In genomic region chr18:42047721-42048120, GRCh38 we compare ENCODE assay signal across 16 cellular contexts.
DNase-seq lines count a peak whose midpoint lies in the region; ATAC-seq and TF ChIP-seq lines count a peak whose summit lies in the region.
"Had no signal": no experiment of that assay in that cellular context is flagged by ENCODE, and none has a peak within 500 bp of the region (broad histone marks: within the 10 kb centered on the region; RNA-seq: fewer than 3 reads in every experiment).

No MANE protein-coding gene starts in this region.

- no peak for ATAC-seq in activated T-cell treated with anti-CD3 and anti-CD28 coated beads, Interleukin-2, amount 50 U/mL, for 4 hours
- ATAC-seq in omental fat pad (ENCODE audit: low FRiP score), result no peak
- no peak for ATAC-seq in GM21526 (IDR thresholded peaks at IDR 0.05; ENCODE audit: low FRiP score, unreplicated experiment)
- ATAC-seq: HCT116 had no signal

- H3K27me3 Mint-ChIP-seq in activated T-cell treated with anti-CD3 and anti-CD28 coated beads, Interleukin-2, amount 50 U/mL, for 24 hours, result no peaks in the 10 kb centered on the region
- H3K27me3 Mint-ChIP-seq in activated T-cell treated with anti-CD3 and anti-CD28 coated beads, Interleukin-2, amount 50 U/mL, for 4 hours (ENCODE audit: low read depth), result no peaks in the 10 kb centered on the region
- H3K27me3 Mint-ChIP-seq in chondrocyte (ENCODE audit: low read depth), result no peaks in the 10 kb centered on the region
- H3K27me3 Mint-ChIP-seq: brain; CD4-positive, CD25-positive, alpha-beta regulatory T cell had no signal

- H3K27ac ChIP-seq in RWPE1, result no peak overlapping the region
- H3K27ac ChIP-seq: tibial artery had no signal

- H3K4me1 Mint-ChIP-seq in activated T-cell treated with anti-CD3 and anti-CD28 coated beads, Interleukin-2, amount 50 U/mL, for 24 hours (ENCODE audit: low read depth), result peaks cover 14% of the 10 kb centered on the region
- H3K4me1 Mint-ChIP-seq in activated T-cell treated with anti-CD3 and anti-CD28 coated beads, Interleukin-2, amount 50 U/mL, for 4 hours (ENCODE audit: low read depth), result peaks cover 9% of the 10 kb centered on the region
- H3K4me1 Mint-ChIP-seq in chondrocyte (ENCODE audit: low read depth), result peaks cover 26% of the 10 kb centered on the region

- H3K36me3 Mint-ChIP-seq in activated T-cell treated with anti-CD3 and anti-CD28 coated beads, Interleukin-2, amount 50 U/mL, for 24 hours (ENCODE audit: low read depth), result peaks cover 75% of the 10 kb centered on the region
- peaks cover 23% of the 10 kb centered on the region for H3K36me3 Mint-ChIP-seq in activated T-cell treated with anti-CD3 and anti-CD28 coated beads, Interleukin-2, amount 50 U/mL, for 4 hours (ENCODE audit: insufficient read depth)
- H3K36me3 Mint-ChIP-seq in chondrocyte (ENCODE audit: low read depth), result peaks cover 21% of the 10 kb centered on the region

- TF ChIP-seq CTCF in chondrocyte (IDR thresholded peaks at IDR 0.05), result no peak
- no peak for TF ChIP-seq CTCF in omental fat pad (IDR thresholded peaks at IDR 0.05)
- no peak for TF ChIP-seq CTCF in RWPE1 (conservative IDR thresholded peaks at IDR 0.05; ENCODE audit: low read depth)

- H3K9me3 Mint-ChIP-seq in activated T-cell treated with anti-CD3 and anti-CD28 coated beads, Interleukin-2, amount 50 U/mL, for 24 hours, result no peaks in the 10 kb centered on the region
- H3K9me3 Mint-ChIP-seq in activated T-cell treated with anti-CD3 and anti-CD28 coated beads, Interleukin-2, amount 50 U/mL, for 4 hours, result no peaks in the 10 kb centered on the region
- no peaks in the 10 kb centered on the region for H3K9me3 Mint-ChIP-seq in chondrocyte (ENCODE audit: low read depth)
- H3K9me3 Mint-ChIP-seq: brain; CD4-positive, CD25-positive, alpha-beta regulatory T cell had no signal

- CTCF ChIA-PET in RWPE1 (lab: Yijun Ruan, JAX), result interaction anchor here (1.1 kb wide), 1 partner anchor 19 kb away, joined by 4 read pairs; no protein-coding TSS in a partner anchor

- peak overlapping the region; percentile 27 for H3K27ac Mint-ChIP-seq in activated T-cell treated with anti-CD3 and anti-CD28 coated beads, Interleukin-2, amount 50 U/mL, for 24 hours
- H3K27ac Mint-ChIP-seq in chondrocyte (ENCODE audit: unreplicated experiment), result peak overlapping the region; percentile 57

- DNase-seq in activated T-cell treated with anti-CD3 and anti-CD28 coated beads, Interleukin-2, amount 50 U/mL, for 24 hours, result no peak
- DNase-seq in activated T-cell treated with anti-CD3 and anti-CD28 coated beads, Interleukin-2, amount 50 U/mL, for 4 hours, result no peak
- DNase-seq in chondrocyte (ENCODE audit: low spot score), result no peak
- DNase-seq in iris pigment epithelial cell (ENCODE audit: low read depth), result peak; percentile 78
- DNase-seq in DMS153 (lab: John Stamatoyannopoulos, UW), result no peak
- DNase-seq in omental fat pad (ENCODE audit: low spot score), result no peak
- no peak for DNase-seq in RWPE1 (ENCODE audit: low spot score)
- DNase-seq: 8988T; activated CD4-positive, CD25-positive, alpha-beta regulatory T cell; activated naive CD4-positive, alpha-beta T cell treated with Interleukin-2 at 50 U/mL for 16 hours; CD4-positive, CD25-positive, alpha-beta regulatory T cell; NCI-H2081 treated with DMSO at 0.1 percent for 48 hours; tibial artery had no signal

- no peak overlapping the region for H3K4me3 Mint-ChIP-seq in activated T-cell treated with anti-CD3 and anti-CD28 coated beads, Interleukin-2, amount 50 U/mL, for 24 hours
- no peak overlapping the region for H3K4me3 Mint-ChIP-seq in activated T-cell treated with anti-CD3 and anti-CD28 coated beads, Interleukin-2, amount 50 U/mL, for 4 hours
- no peak overlapping the region for H3K4me3 Mint-ChIP-seq in chondrocyte (ENCODE audit: unreplicated experiment)
- H3K4me3 Mint-ChIP-seq: brain; CD4-positive, CD25-positive, alpha-beta regulatory T cell had no signal

- POLR2A ChIA-PET in RWPE1 (lab: Yijun Ruan, JAX; ENCODE audit: low non-redundant PET), result no interaction called here
